In genomic region chr4:38317238-38317637, GRCh38 we compare ENCODE assay signal across 1 cellular context.
TF ChIP-seq lines count a peak whose summit lies in the region.

No MANE protein-coding gene starts in this region.

TF ChIP-seq in K562, 482 proteins besides CTCF, POLR2A, EP300 and RAD21 (continued from another document and continues in another):
- peak; percentile 73 for TF ChIP-seq ZBTB12 (CRISPR knock-in tag; IDR thresholded peaks at IDR 0.05)
- no peak for TF ChIP-seq NFE2L1 (tag; IDR thresholded peaks at IDR 0.05; ENCODE audit: borderline replicate concordance, low read depth)
- TF ChIP-seq NRF1 (conservative IDR thresholded peaks at IDR 0.05 in 1 of 2, IDR thresholded peaks at IDR 0.05 in 1 of 2): no peak
- 0 out of 2 replicates have a peak, but pooled peaks have one; percentile 42 for TF ChIP-seq ZBTB9 (CRISPR knock-in tag; IDR thresholded peaks at IDR 0.05)
- TF ChIP-seq ATF6 (CRISPR knock-in tag; IDR thresholded peaks at IDR 0.05): no peak
- TF ChIP-seq MEF2D (tag; conservative IDR thresholded peaks at IDR 0.05; ENCODE audit: low read depth): peak; percentile 75
- no peak for TF ChIP-seq POLR3G (IDR thresholded peaks at IDR 0.05; ENCODE audit: extremely low read depth, insufficient read length, insufficient replicate concordance)
- no peak for TF ChIP-seq CHD1 (IDR thresholded peaks at IDR 0.05; ENCODE audit: low read length)
- peak; percentile 33; the same call in 1 of the 2 replicates for TF ChIP-seq KLF13 (tag; IDR thresholded peaks at IDR 0.05; ENCODE audit: borderline replicate concordance, low read depth)
- no peak for TF ChIP-seq NFXL1 (CRISPR knock-in tag; IDR thresholded peaks at IDR 0.05)
- no peak for TF ChIP-seq POLR2AphosphoS2 (IDR thresholded peaks at IDR 0.05; ENCODE audit: low read length)
- TF ChIP-seq TEAD1 (CRISPR knock-in tag; IDR thresholded peaks at IDR 0.05): peak in 1 of 2 experiments; percentile 80; a peak in 2 of 4 replicates
- no peak for TF ChIP-seq ZNF740 (CRISPR knock-in tag; IDR thresholded peaks at IDR 0.05)
- TF ChIP-seq ZNF740 (tag; IDR thresholded peaks at IDR 0.05): peak in 1 of 2 experiments; percentile 94; a peak in 2 of 4 replicates
- no peak for TF ChIP-seq TRIM24 (IDR thresholded peaks at IDR 0.05)
- TF ChIP-seq BCLAF1 (IDR thresholded peaks at IDR 0.05; ENCODE audit: borderline replicate concordance in 1 of 2, control insufficient read depth in 1 of 2, low read depth in 2 of 2, low read length in 1 of 2): no peak
- TF ChIP-seq ZNF316 (IDR thresholded peaks at IDR 0.05): no peak
- TF ChIP-seq PREB (CRISPR knock-in tag; IDR thresholded peaks at IDR 0.05): no peak
- TF ChIP-seq MTF1 (CRISPR knock-in tag; IDR thresholded peaks at IDR 0.05; ENCODE audit: borderline replicate concordance): peak; percentile 51; the same call in 1 of the 2 replicates
- no peak for TF ChIP-seq FOXA1 (IDR thresholded peaks at IDR 0.05; ENCODE audit: borderline replicate concordance)
- 0 out of 2 replicates have a peak, but pooled peaks have one; percentile 63 for TF ChIP-seq KLF10 (CRISPR knock-in tag; IDR thresholded peaks at IDR 0.05)
- TF ChIP-seq ZNF699 (CRISPR knock-in tag; IDR thresholded peaks at IDR 0.05; ENCODE audit: insufficient replicate concordance): no peak
- no peak for TF ChIP-seq SIN3B (IDR thresholded peaks at IDR 0.05; ENCODE audit: low read depth)
- no peak for TF ChIP-seq PTBP1 (IDR thresholded peaks at IDR 0.05; ENCODE audit: low read depth, low read length)
- TF ChIP-seq SMAD4 (CRISPR knock-in tag; conservative IDR thresholded peaks at IDR 0.05): peak; percentile 94
- no peak for TF ChIP-seq TAF15 (IDR thresholded peaks at IDR 0.05; ENCODE audit: low read depth, low read length)
- TF ChIP-seq CREB3 (tag; conservative IDR thresholded peaks at IDR 0.05; ENCODE audit: low read depth): peak; percentile 97
- no peak for TF ChIP-seq NCOA6 (IDR thresholded peaks at IDR 0.05)
- no peak for TF ChIP-seq ZNF512 (tag; IDR thresholded peaks at IDR 0.05)
- TF ChIP-seq ATF4 (CRISPR knock-in tag; IDR thresholded peaks at IDR 0.05): peak; percentile 70; the same call in 1 of the 2 replicates
- TF ChIP-seq ZNF639 (CRISPR knock-in tag; conservative IDR thresholded peaks at IDR 0.05 in 1 of 2, IDR thresholded peaks at IDR 0.05 in 1 of 2): peak in 1 of 2 experiments; percentile 71; a peak in 2 of 4 replicates
- TF ChIP-seq ZNF282 (CRISPR knock-in tag; IDR thresholded peaks at IDR 0.05): no peak
- TF ChIP-seq ZNF347 (CRISPR knock-in tag; IDR thresholded peaks at IDR 0.05; ENCODE audit: low read depth): 0 out of 2 replicates have a peak, but pooled peaks have one; percentile 60
- no peak for TF ChIP-seq MEIS2 (IDR thresholded peaks at IDR 0.05; ENCODE audit: partially characterized antibody)
- no peak for TF ChIP-seq ZBED1 (IDR thresholded peaks at IDR 0.05)
- no peak for TF ChIP-seq MED1 (CRISPR knock-in tag; IDR thresholded peaks at IDR 0.05; ENCODE audit: borderline replicate concordance)
- peak; percentile 87 for TF ChIP-seq IRF9 (tag; IDR thresholded peaks at IDR 0.05)
- TF ChIP-seq NONO (IDR thresholded peaks at IDR 0.05; ENCODE audit: low read depth in 2 of 2, low read length in 1 of 2): no peak
- TF ChIP-seq IRF1 (CRISPR knock-in tag; IDR thresholded peaks at IDR 0.05; ENCODE audit: borderline replicate concordance): no peak
- no peak for TF ChIP-seq PURB (CRISPR knock-in tag; IDR thresholded peaks at IDR 0.05; ENCODE audit: low read depth)
